In genomic region chrX:150873616-150874015, GRCh38 we compare ENCODE assay signal across 10 cellular contexts. TPM values are rescaled to one million over a fixed set of nuclear protein-coding genes. Genes with fewer than 3 reads are reported as not detected.
DNase-seq lines count a peak whose midpoint lies in the region; ATAC-seq and TF ChIP-seq lines count a peak whose summit lies in the region.
"Had no signal": no experiment of that assay in that cellular context is flagged by ENCODE, and none has a peak within 500 bp of the region (broad histone marks: within the 10 kb centered on the region; RNA-seq: fewer than 3 reads in every experiment).

No MANE protein-coding gene starts in this region.

- POLR2A ChIA-PET in CD4-positive, alpha-beta T cell (lab: Charles Lee) = no interaction called here

- H4K20me1 ChIP-seq in neural progenitor cell (ENCODE audit: low read depth) = no peaks in the 10 kb centered on the region

- no peak overlapping the region for H3K9ac ChIP-seq in neural progenitor cell

- H3K9me3 Mint-ChIP-seq in neural progenitor cell = peaks cover 19% of the 10 kb centered on the region
- no peaks in the 10 kb centered on the region for H3K9me3 Mint-ChIP-seq in CD4-positive, alpha-beta T cell

- DNase-seq in RWPE2 (ENCODE audit: low spot score) = no peak
- no peak for DNase-seq in lung (ENCODE audit: low spot score)
- no peak for DNase-seq in neural progenitor cell (ENCODE audit: low spot score)
- DNase-seq in activated CD4-positive, alpha-beta T cell treated with anti-CD3 and anti-CD28 coated beads, Interleukin-2, amount 50 U/mL, for 4 hours = no peak
- DNase-seq in CD4-positive, alpha-beta T cell = no peak
- DNase-seq: Peyer's patch had no signal

- WGBS in lung, 2 donors = 93 to 100% methylated on average over 1 of the region's 1 CpG

- H3K9me3 ChIP-seq in RWPE2 (ENCODE audit: severe bottlenecking) (no peaks in the 10 kb centered on the region), lung (ENCODE audit: control insufficient read depth in 2 of 2, insufficient read depth in 1 of 2, low read length in 1 of 2) (no peaks in the 10 kb centered on the region), neural progenitor cell (ENCODE audit: low read depth) (no peaks in the 10 kb centered on the region)
- no peaks in the 10 kb centered on the region for H3K9me3 ChIP-seq in CD4-positive, alpha-beta T cell (ENCODE audit: control insufficient read depth, low read length)
- H3K9me3 ChIP-seq: neutrophil, Peyer's patch had no signal

- H3K4me2 ChIP-seq in neural progenitor cell = no peak overlapping the region

- H3K36me3 ChIP-seq in RWPE2 (ENCODE audit: low read depth) (no peaks in the 10 kb centered on the region), lung (ENCODE audit: control insufficient read depth in 2 of 2, insufficient read depth in 2 of 2, low read length in 2 of 2) (no peaks in the 10 kb centered on the region), neural progenitor cell (peaks cover 4% of the 10 kb centered on the region)
- H3K36me3 ChIP-seq: neutrophil, Peyer's patch had no signal

- H3K27ac ChIP-seq in RWPE2 (ENCODE audit: poor library complexity, severe bottlenecking) = peak overlapping the region; percentile 24
- H3K27ac ChIP-seq in lung (ENCODE audit: low read depth in 1 of 2, low read length in 1 of 2) = peak overlapping the region in 1 of 2 donors; percentile 82
- H3K27ac ChIP-seq in neural progenitor cell = no peak overlapping the region
- no peak overlapping the region for H3K27ac ChIP-seq in CD4-positive, alpha-beta T cell (ENCODE audit: low read depth, low read length)
- H3K27ac ChIP-seq: neutrophil, Peyer's patch had no signal

- no peaks in the 10 kb centered on the region for H3K79me2 ChIP-seq in neural progenitor cell (ENCODE audit: low read depth)

- H3K4me3 ChIP-seq in RWPE2 (ENCODE audit: severe bottlenecking) (no peak overlapping the region), lung (no peak overlapping the region), neural progenitor cell (no peak overlapping the region)
- H3K4me3 ChIP-seq: Peyer's patch had no signal

- H3K4me3 Mint-ChIP-seq in neural progenitor cell = no peak overlapping the region
- no peak overlapping the region for H3K4me3 Mint-ChIP-seq in CD4-positive, alpha-beta T cell

- CTCF ChIA-PET in CD4-positive, alpha-beta T cell (lab: Charles Lee) = no interaction called here

- H3K27me3 Mint-ChIP-seq in neural progenitor cell (ENCODE audit: insufficient read depth, low read depth) = no peaks in the 10 kb centered on the region
- H3K27me3 Mint-ChIP-seq in CD4-positive, alpha-beta T cell = no peaks in the 10 kb centered on the region

- H3F3A ChIP-seq in neural progenitor cell (ENCODE audit: low read depth) = no peaks in the 10 kb centered on the region

- H3K36me3 Mint-ChIP-seq in neural progenitor cell = peaks cover 7% of the 10 kb centered on the region
- no peaks in the 10 kb centered on the region for H3K36me3 Mint-ChIP-seq in CD4-positive, alpha-beta T cell (ENCODE audit: low read depth)

- H3K27me3 ChIP-seq in RWPE2 (ENCODE audit: insufficient read depth, poor library complexity, severe bottlenecking) = no peaks in the 10 kb centered on the region
- no peaks in the 10 kb centered on the region for H3K27me3 ChIP-seq in lung (ENCODE audit: control insufficient read depth, insufficient read depth)
- H3K27me3 ChIP-seq in neural progenitor cell = no peaks in the 10 kb centered on the region
- no peaks in the 10 kb centered on the region for H3K27me3 ChIP-seq in CD4-positive, alpha-beta T cell (ENCODE audit: control insufficient read depth, insufficient read depth, low read length)
- H3K27me3 ChIP-seq: neutrophil, Peyer's patch had no signal

- TF ChIP-seq CTCF in RWPE2 (IDR thresholded peaks at IDR 0.05; ENCODE audit: poor library complexity, severe bottlenecking) = no peak
- TF ChIP-seq CTCF in lung (IDR thresholded peaks at IDR 0.05; ENCODE audit: control extremely low read depth, extremely low read depth) = no peak
- no peak for TF ChIP-seq CTCF in neural progenitor cell (IDR thresholded peaks at IDR 0.05)
- TF ChIP-seq CTCF in CD4-positive, alpha-beta T cell (IDR thresholded peaks at IDR 0.05) = no peak

- intact Hi-C loops in CD4-positive, alpha-beta T cell (cut with DNase I, micrococcal nuclease) = no loop called here

- no peak overlapping the region for H3K27ac Mint-ChIP-seq in neural progenitor cell
- H3K27ac Mint-ChIP-seq in CD4-positive, alpha-beta T cell = no peak overlapping the region

- H3K4me1 Mint-ChIP-seq in neural progenitor cell = peaks cover 5% of the 10 kb centered on the region
- peaks cover 20% of the 10 kb centered on the region for H3K4me1 Mint-ChIP-seq in CD4-positive, alpha-beta T cell (ENCODE audit: low read depth)

- peaks cover 3% of the 10 kb centered on the region for H3K4me1 ChIP-seq in RWPE2 (ENCODE audit: insufficient read depth, poor library complexity, severe bottlenecking)
- peaks cover 9 to 10% of the 10 kb centered on the region in 2 donors for H3K4me1 ChIP-seq in lung (ENCODE audit: control insufficient read depth in 2 of 2, insufficient read depth in 2 of 2, low read length in 2 of 2)
- H3K4me1 ChIP-seq in neural progenitor cell = no peaks in the 10 kb centered on the region
- H3K4me1 ChIP-seq: Peyer's patch had no signal

- ATAC-seq in GM19023 (IDR thresholded peaks at IDR 0.05; ENCODE audit: unreplicated experiment) = peak; percentile 56
- ATAC-seq in HG02798 (IDR thresholded peaks at IDR 0.05; ENCODE audit: poor library complexity, unreplicated experiment) = peak; percentile 61
- ATAC-seq in RWPE2 (ENCODE audit: low read depth) = peak; percentile 66
- peak; percentile 62 for ATAC-seq in lung (ENCODE audit: insufficient read depth, low FRiP score)
- no peak for ATAC-seq in HG02973 (IDR thresholded peaks at IDR 0.05; ENCODE audit: unreplicated experiment)
- ATAC-seq in CD4-positive, alpha-beta T cell (ENCODE audit: poor library complexity) = no peak

- no peak overlapping the region for H2AFZ ChIP-seq in neural progenitor cell (replicated peaks)

RNA-seq across cellular contexts. Expression of gene CD99L2, which starts 24.9 kb away (rescaled TPM):
- 10 to 100 TPM; 22.3 to 39.6 TPM for total RNA-seq in lung
- polyA plus RNA-seq in lung = 10 to 100 TPM; 22.3 to 25.3 TPM
- total RNA-seq in neural progenitor cell (ENCODE audit: low replicate concordance) = 24.7 and 48.1 TPM in 2 replicates
- total RNA-seq in CD4-positive, alpha-beta T cell = 1 to 10 TPM; 5.3 to 6.5 TPM

Comparison
In these comparisons a context has a peak if more than half of its experiments do, and no peak if none do; other contexts are left out.
1. ATAC-seq: peak in GM19023 (single experiment), HG02798 (single experiment), RWPE2 (single experiment) and lung (single experiment); none in HG02973 (single experiment) and CD4-positive, alpha-beta T cell (single experiment).